Comparison of ENCODE assay signal across 8 cellular contexts in the genomic region with DNA sequence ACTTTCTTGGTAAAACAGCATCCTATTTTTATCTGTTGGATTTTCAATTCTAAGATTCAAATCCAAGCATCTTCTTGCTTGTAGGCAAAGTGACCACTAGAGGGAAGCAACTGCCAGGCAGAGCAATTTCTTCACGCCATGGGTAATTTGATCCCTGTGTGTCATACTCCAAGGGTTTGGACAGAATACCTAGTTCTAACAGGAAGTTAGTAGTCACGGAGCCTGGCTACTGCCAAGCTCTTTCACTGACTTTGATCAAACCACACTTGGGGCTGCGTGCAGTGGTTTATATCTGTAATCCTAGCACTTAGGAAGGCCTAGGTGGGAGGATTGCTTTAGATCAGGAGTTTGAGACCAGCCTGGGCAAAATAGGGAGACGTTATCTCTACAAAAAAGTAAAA.
DNase-seq lines count a peak whose midpoint lies in the region; ATAC-seq, FAIRE-seq and TF ChIP-seq lines count a peak whose summit lies in the region.

No MANE protein-coding gene starts in this region.

- H3K27ac ChIP-seq in HUES48 (ENCODE audit: low read depth, low read length): peak overlapping the region; percentile 44
- no peak overlapping the region; the same call in 2 of the 3 replicates for H3K27ac ChIP-seq in K562 (ENCODE audit: extremely low read depth, low read depth, low read length)
- H3K27ac ChIP-seq in iPS-20b (ENCODE audit: low read length): no peak overlapping the region

- DNase-seq in GF-D8 (lab: John Stamatoyannopoulos, UW) (peak; percentile 21), NCI-H69 (lab: John Stamatoyannopoulos, UW) (peak; percentile 93), K562 (ENCODE audit: extremely low read depth in 1 of 4, low spot score in 3 of 4) (peak; percentile 9 to 52 (median 14)), smooth muscle cell of the brain vasculature (ENCODE audit: low read depth, low spot score) (peak; percentile 90), GM19239 (ENCODE audit: insufficient read length, low spot score) (no peak)

- no peaks in the 10 kb centered on the region for H3K27me3 ChIP-seq in HUES48 (ENCODE audit: control insufficient read depth, insufficient read depth, low read length)
- H3K27me3 ChIP-seq in K562 (ENCODE audit: control insufficient read depth in 2 of 2, insufficient read depth in 2 of 2, low read length in 2 of 2): no peaks in the 10 kb centered on the region
- no peaks in the 10 kb centered on the region for H3K27me3 ChIP-seq in iPS-20b (ENCODE audit: insufficient read depth, low read length)

- no peaks in the 10 kb centered on the region for H3K9me3 ChIP-seq in HUES48 (ENCODE audit: control insufficient read depth, insufficient read depth, low read length)
- no peaks in the 10 kb centered on the region for H3K9me3 ChIP-seq in K562 (replicated peaks; ENCODE audit: control insufficient read depth, insufficient read depth, low read depth, low read length)
- no peaks in the 10 kb centered on the region for H3K9me3 ChIP-seq in iPS-20b (ENCODE audit: insufficient read depth, low read depth, low read length)

- TF ChIP-seq RAD21 in K562 (CRISPR knock-in tag; conservative IDR thresholded peaks at IDR 0.05 in 1 of 2, IDR thresholded peaks at IDR 0.05 in 1 of 2): peak; percentile 71 to 77

- no peak overlapping the region for H3K4me3 ChIP-seq in HUES48 (ENCODE audit: low read depth, low read length)
- no peak overlapping the region for H3K4me3 ChIP-seq in K562
- H3K4me3 ChIP-seq in iPS-20b (ENCODE audit: low read length): peak overlapping the region; percentile 39; the same call in 1 of the 2 replicates

- no peaks in the 10 kb centered on the region for H4K20me1 ChIP-seq in K562 (replicated peaks; ENCODE audit: control insufficient read depth, insufficient read depth, low read length)

- H3K9ac ChIP-seq in HUES48 (ENCODE audit: low read depth, low read length) (no peak overlapping the region), K562 (ENCODE audit: insufficient read depth in 1 of 2, low read depth in 2 of 2, low read length in 2 of 2) (no peak overlapping the region), iPS-20b (ENCODE audit: low read depth, low read length) (peak overlapping the region; percentile 29; the same call in 1 of the 2 replicates)

- H3K9me1 ChIP-seq in K562 (ENCODE audit: control insufficient read depth, insufficient read depth, low read length): no peaks in the 10 kb centered on the region

- peak; percentile 37 to 68 (median 53) for TF ChIP-seq CTCF in K562 (IDR thresholded peaks at IDR 0.05 in 2 of 3, conservative IDR thresholded peaks at IDR 0.05 in 1 of 3; ENCODE audit: insufficient read depth in 2 of 3, low read depth in 1 of 3, low read length in 3 of 3)

- FAIRE-seq in K562 (lab: Jason Lieb, UNC): no peak
- FAIRE-seq in GM19239 (lab: Jason Lieb, UNC): no peak

- ATAC-seq in K562: peak; percentile 83
- ATAC-seq in HG02970 (IDR thresholded peaks at IDR 0.05; ENCODE audit: low FRiP score, unreplicated experiment): no peak

- TF ChIP-seq POLR2A in K562 (conservative IDR thresholded peaks at IDR 0.05): no peak

- intact Hi-C loops in K562 (cut with micrococcal nuclease): loop anchor here (2.0 to 10.0 kb wide), 6 partner anchors 556 to 1069 kb away; a partner anchor contains a TSS

- no peaks in the 10 kb centered on the region for H3K36me3 ChIP-seq in HUES48 (ENCODE audit: control insufficient read depth, insufficient read depth, low read length)
- H3K36me3 ChIP-seq in K562 (ENCODE audit: control insufficient read depth, insufficient read depth, low read length): no peaks in the 10 kb centered on the region
- H3K36me3 ChIP-seq in iPS-20b (ENCODE audit: insufficient read depth, low read depth, low read length): no peaks in the 10 kb centered on the region

- H3K4me1 ChIP-seq in HUES48 (ENCODE audit: control insufficient read depth, insufficient read depth, low read length): peaks cover 19% of the 10 kb centered on the region
- no peaks in the 10 kb centered on the region for H3K4me1 ChIP-seq in K562 (replicated peaks in 1 of 2; ENCODE audit: control insufficient read depth in 2 of 2, insufficient read depth in 2 of 2, low read length in 2 of 2)
- H3K4me1 ChIP-seq in iPS-20b (ENCODE audit: insufficient read depth, low read length): peaks cover 14% of the 10 kb centered on the region

- no TSS peak for BruUV-seq in K562 (replicated peaks; lab: Mats Ljungman, UMichigan)

- H3K4me2 ChIP-seq in K562 (ENCODE audit: insufficient read depth, low read length): no peak overlapping the region

- no peaks in the 10 kb centered on the region for H3K79me2 ChIP-seq in K562 (ENCODE audit: control insufficient read depth, insufficient read depth, low read length)

- no peak for TF ChIP-seq EP300 in K562 (IDR thresholded peaks at IDR 0.05; ENCODE audit: low read length)

- 2% methylated on average over 4 of the region's 4 CpGs for WGBS in K562 (ENCODE audit: insufficient coverage, low coverage, missing lambda C conversion rate)

- no peak overlapping the region for H2AFZ ChIP-seq in K562 (ENCODE audit: low read depth, low read length)

- POLR2A ChIA-PET in K562 (lab: Yijun Ruan, JAX): no interaction called here

- in situ Hi-C loops in K562 (cut with MboI): loop anchor here (5.0 kb wide), 1 partner anchor 981 kb away; no protein-coding TSS in a partner anchor

- CTCF ChIA-PET in K562 (lab: Yijun Ruan, JAX; ENCODE audit: low intra/inter-chr PET ratio): interaction anchor here (0.7 to 1.7 kb wide), 3 partner anchors 981 to 1269 kb away, joined by 3 to 7 read pairs (median 4); no protein-coding TSS in a partner anchor

TF ChIP-seq in K562, 482 proteins besides CTCF, POLR2A, EP300 and RAD21:
- TF ChIP-seq GABPA (tag; conservative IDR thresholded peaks at IDR 0.05; ENCODE audit: low read depth) (0 out of 2 replicates have a peak, but pooled peaks have one; percentile 30), ZNF778 (CRISPR knock-in tag; IDR thresholded peaks at IDR 0.05) (no peak), RBM25 (IDR thresholded peaks at IDR 0.05; ENCODE audit: low read depth, low read length, severe bottlenecking) (no peak), JUND (IDR thresholded peaks at IDR 0.05; ENCODE audit: borderline replicate concordance, low read depth, low read length) (peak; percentile 36; the same call in 1 of the 2 replicates), JUND (tag; IDR thresholded peaks at IDR 0.05; ENCODE audit: borderline replicate concordance, low read depth, low read length) (no peak; the same call in 2 of the 3 replicates), SMC3 (conservative IDR thresholded peaks at IDR 0.05; ENCODE audit: insufficient read depth, low read depth, low read length) (peak; percentile 39; the same call in 1 of the 2 replicates), ATF1 (CRISPR knock-in tag; IDR thresholded peaks at IDR 0.05) (no peak), ATF1 (tag; IDR thresholded peaks at IDR 0.05) (0 out of 2 replicates have a peak, but pooled peaks have one; percentile 23)
- TF ChIP-seq, protein P1, sequence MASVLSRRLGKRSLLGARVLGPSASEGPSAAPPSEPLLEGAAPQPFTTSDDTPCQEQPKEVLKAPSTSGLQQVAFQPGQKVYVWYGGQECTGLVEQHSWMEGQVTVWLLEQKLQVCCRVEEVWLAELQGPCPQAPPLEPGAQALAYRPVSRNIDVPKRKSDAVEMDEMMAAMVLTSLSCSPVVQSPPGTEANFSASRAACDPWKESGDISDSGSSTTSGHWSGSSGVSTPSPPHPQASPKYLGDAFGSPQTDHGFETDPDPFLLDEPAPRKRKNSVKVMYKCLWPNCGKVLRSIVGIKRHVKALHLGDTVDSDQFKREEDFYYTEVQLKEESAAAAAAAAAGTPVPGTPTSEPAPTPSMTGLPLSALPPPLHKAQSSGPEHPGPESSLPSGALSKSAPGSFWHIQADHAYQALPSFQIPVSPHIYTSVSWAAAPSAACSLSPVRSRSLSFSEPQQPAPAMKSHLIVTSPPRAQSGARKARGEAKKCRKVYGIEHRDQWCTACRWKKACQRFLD (CRISPR knock-in tag; IDR thresholded peaks at IDR 0.05): no peak
- TF ChIP-seq, protein P2, sequence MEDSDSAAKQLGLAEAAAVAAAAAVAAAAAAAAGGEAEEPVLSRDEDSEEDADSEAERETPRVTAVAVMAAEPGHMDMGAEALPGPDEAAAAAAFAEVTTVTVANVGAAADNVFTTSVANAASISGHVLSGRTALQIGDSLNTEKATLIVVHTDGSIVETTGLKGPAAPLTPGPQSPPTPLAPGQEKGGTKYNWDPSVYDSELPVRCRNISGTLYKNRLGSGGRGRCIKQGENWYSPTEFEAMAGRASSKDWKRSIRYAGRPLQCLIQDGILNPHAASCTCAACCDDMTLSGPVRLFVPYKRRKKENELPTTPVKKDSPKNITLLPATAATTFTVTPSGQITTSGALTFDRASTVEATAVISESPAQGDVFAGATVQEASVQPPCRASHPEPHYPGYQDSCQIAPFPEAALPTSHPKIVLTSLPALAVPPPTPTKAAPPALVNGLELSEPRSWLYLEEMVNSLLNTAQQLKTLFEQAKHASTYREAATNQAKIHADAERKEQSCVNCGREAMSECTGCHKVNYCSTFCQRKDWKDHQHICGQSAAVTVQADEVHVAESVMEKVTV (CRISPR knock-in tag; IDR thresholded peaks at IDR 0.05): peak; percentile 52; the same call in 1 of the 2 replicates
- TF ChIP-seq, protein P3, sequence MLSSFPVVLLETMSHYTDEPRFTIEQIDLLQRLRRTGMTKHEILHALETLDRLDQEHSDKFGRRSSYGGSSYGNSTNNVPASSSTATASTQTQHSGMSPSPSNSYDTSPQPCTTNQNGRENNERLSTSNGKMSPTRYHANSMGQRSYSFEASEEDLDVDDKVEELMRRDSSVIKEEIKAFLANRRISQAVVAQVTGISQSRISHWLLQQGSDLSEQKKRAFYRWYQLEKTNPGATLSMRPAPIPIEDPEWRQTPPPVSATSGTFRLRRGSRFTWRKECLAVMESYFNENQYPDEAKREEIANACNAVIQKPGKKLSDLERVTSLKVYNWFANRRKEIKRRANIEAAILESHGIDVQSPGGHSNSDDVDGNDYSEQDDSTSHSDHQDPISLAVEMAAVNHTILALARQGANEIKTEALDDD (IDR thresholded peaks at IDR 0.05): peak; percentile 81
